In the genomic region with DNA sequence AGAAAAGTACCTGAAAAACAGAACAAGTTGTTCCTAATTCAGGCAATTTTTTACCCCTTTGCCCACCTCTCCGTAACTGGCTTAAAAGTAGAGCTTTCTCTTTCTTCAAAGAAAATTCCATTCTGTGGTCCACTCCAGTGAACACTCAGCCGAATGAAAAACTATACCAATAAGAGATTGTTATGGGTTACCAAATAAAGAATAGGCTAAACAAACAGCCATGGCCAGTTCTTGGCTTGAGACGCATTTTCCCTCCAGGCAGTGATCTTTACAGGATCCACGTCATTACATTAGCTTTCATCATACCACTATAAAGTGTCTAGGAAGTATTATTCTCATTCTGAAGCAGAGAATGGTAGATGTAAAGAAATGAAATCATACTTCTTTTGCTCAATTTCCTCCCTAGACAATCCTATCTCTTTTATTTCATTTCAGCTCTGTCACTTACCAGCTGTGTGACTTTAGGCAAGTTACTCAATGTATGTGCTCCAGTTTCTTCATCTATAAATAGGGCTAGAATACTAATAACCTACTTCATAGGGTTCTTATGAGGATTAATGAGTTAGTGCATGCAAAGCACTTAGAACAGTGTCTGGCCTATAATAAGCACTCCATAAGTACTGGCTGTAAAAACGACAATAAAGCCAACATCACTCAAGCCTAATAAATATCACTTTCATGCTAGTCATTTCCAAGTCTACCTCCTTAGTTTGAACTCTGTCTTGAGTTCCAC, we compare ENCODE assay signal across 15 cellular contexts. TPM values are rescaled to one million over a fixed set of nuclear protein-coding genes. Genes with fewer than 3 reads are reported as not detected.
DNase-seq lines count a peak whose midpoint lies in the region; ATAC-seq and TF ChIP-seq lines count a peak whose summit lies in the region.
"Had no signal": no experiment of that assay in that cellular context is flagged by ENCODE, and none has a peak within 500 bp of the region (broad histone marks: within the 10 kb centered on the region; RNA-seq: fewer than 3 reads in every experiment).

No MANE protein-coding gene starts in this region.

- peaks cover 31% of the 10 kb centered on the region for H3K4me1 ChIP-seq in A673 (ENCODE audit: insufficient read depth, low read length, poor library complexity, severe bottlenecking)
- H3K4me1 ChIP-seq: esophagus muscularis mucosa had no signal

- H3K27ac ChIP-seq in A673 (ENCODE audit: low read depth, low read length, poor library complexity, severe bottlenecking) = peak overlapping the region; percentile 32
- H3K27ac ChIP-seq: esophagus muscularis mucosa, VCaP had no signal

- H3K4me3 Mint-ChIP-seq in HFFc6 = peak overlapping the region; percentile 81
- no peak overlapping the region for H3K4me3 Mint-ChIP-seq in T-helper 2 cell treated with Interferon-gamma antibody and Interleukin-4, amounts not matched to agents 5 μg/mL and 100 μg/mL, for 36 hours

- no peaks in the 10 kb centered on the region for H3K9me3 ChIP-seq in A673 (ENCODE audit: low read depth, low read length, poor library complexity, severe bottlenecking)
- H3K9me3 ChIP-seq: esophagus muscularis mucosa had no signal

- POLR2A ChIA-PET in A673 (lab: Charles Lee; ENCODE audit: low non-redundant PET) = no interaction called here

- H3K4me3 ChIP-seq in A673 (ENCODE audit: low read depth, low read length, poor library complexity, severe bottlenecking) (no peak overlapping the region), fibroblast of villous mesenchyme (ENCODE audit: low read depth, low read length) (no peak overlapping the region)
- H3K4me3 ChIP-seq: esophagus muscularis mucosa had no signal

- peak overlapping the region; percentile 93 for H3K27ac Mint-ChIP-seq in HFFc6
- H3K27ac Mint-ChIP-seq in T-helper 2 cell treated with Interferon-gamma antibody and Interleukin-4, amounts not matched to agents 5 μg/mL and 100 μg/mL, for 36 hours = no peak overlapping the region

- TF ChIP-seq CTCF in A673 (conservative IDR thresholded peaks at IDR 0.05; ENCODE audit: low read depth, low read length) (no peak), HFFc6 (IDR thresholded peaks at IDR 0.05) (no peak), fibroblast of villous mesenchyme (IDR thresholded peaks at IDR 0.05; ENCODE audit: insufficient read depth, low read depth, low read length) (no peak)

- H3K36me3 ChIP-seq in A673 (ENCODE audit: insufficient read depth, low read length, poor library complexity, severe bottlenecking) = no peaks in the 10 kb centered on the region
- H3K36me3 ChIP-seq: esophagus muscularis mucosa had no signal

- peaks cover 70% of the 10 kb centered on the region for H3K4me1 Mint-ChIP-seq in HFFc6 (ENCODE audit: low read depth)
- H3K4me1 Mint-ChIP-seq in T-helper 2 cell treated with Interferon-gamma antibody and Interleukin-4, amounts not matched to agents 5 μg/mL and 100 μg/mL, for 36 hours (ENCODE audit: low read depth) = no peaks in the 10 kb centered on the region

- H3K27me3 ChIP-seq in A673 (replicated peaks; ENCODE audit: insufficient read depth, low read depth, low read length, poor library complexity) = no peaks in the 10 kb centered on the region
- H3K27me3 ChIP-seq: esophagus muscularis mucosa had no signal

- BruUV-seq in A673 (replicated peaks; lab: Mats Ljungman, UMichigan) = no TSS peak

- CTCF ChIA-PET in A673 (lab: Charles Lee) = interaction anchor here (1.0 kb wide), 1 partner anchor 136 kb away, joined by 3 read pairs; no protein-coding TSS in a partner anchor

- peaks cover 9% of the 10 kb centered on the region; the same call in 1 of the 2 replicates for H3K9me3 Mint-ChIP-seq in HFFc6
- peaks cover 5% of the 10 kb centered on the region for H3K9me3 Mint-ChIP-seq in T-helper 2 cell treated with Interferon-gamma antibody and Interleukin-4, amounts not matched to agents 5 μg/mL and 100 μg/mL, for 36 hours

- peaks cover 7% of the 10 kb centered on the region; the same call in 1 of the 2 replicates for H3K36me3 Mint-ChIP-seq in HFFc6 (ENCODE audit: low read depth)
- H3K36me3 Mint-ChIP-seq in T-helper 2 cell treated with Interferon-gamma antibody and Interleukin-4, amounts not matched to agents 5 μg/mL and 100 μg/mL, for 36 hours (ENCODE audit: low read depth) = no peaks in the 10 kb centered on the region

- DNase-seq in A673 (ENCODE audit: low spot score) (peak; percentile 72), HFFc6 (peak; percentile 92), T1000 (lab: John Stamatoyannopoulos, UW) (peak; percentile 64), fibroblast of villous mesenchyme (ENCODE audit: low read depth) (peak; percentile 73)
- DNase-seq in T-helper 2 cell treated with Interferon-gamma antibody and Interleukin-4, amounts not matched to agents 5 μg/mL and 100 μg/mL, for 36 hours (ENCODE audit: low spot score) = no peak
- DNase-seq: activated T-cell treated with anti-CD3 and anti-CD28 coated beads for 4 hours, aorta, C1 segment of cervical spinal cord, kidney, NCI-H187 had no signal

- ATAC-seq in GM18502 (IDR thresholded peaks at IDR 0.05; ENCODE audit: poor library complexity, unreplicated experiment) (no peak), HG02840 (IDR thresholded peaks at IDR 0.05; ENCODE audit: low FRiP score, unreplicated experiment) (no peak), HG03139 (IDR thresholded peaks at IDR 0.05; ENCODE audit: unreplicated experiment) (no peak)

- no peaks in the 10 kb centered on the region; the same call in 1 of the 2 replicates for H3K27me3 Mint-ChIP-seq in HFFc6 (ENCODE audit: insufficient read depth)
- peaks cover 12% of the 10 kb centered on the region for H3K27me3 Mint-ChIP-seq in T-helper 2 cell treated with Interferon-gamma antibody and Interleukin-4, amounts not matched to agents 5 μg/mL and 100 μg/mL, for 36 hours (ENCODE audit: low read depth)

- intact Hi-C loops in A673 (cut with micrococcal nuclease; ENCODE audit: unreplicated experiment) = no loop called here

RNA-seq across cellular contexts. Expression of gene TRIM45, which starts 26.5 kb away (rescaled TPM):
- 3.2 and 6.7 TPM in 2 replicates for total RNA-seq in A673 (2021)
- total RNA-seq in HFFc6 (2021; fragmentation: NEBNext Ultra II Directional; extraction: Animal tissue kit (Norgen Biotek cat#: 25700)) = 1 to 10 TPM; 2.1 to 4.4 (median 3.6) TPM
- 1.7 and 2.6 TPM in 2 replicates for total RNA-seq in fibroblast of villous mesenchyme
